In genomic region chr1:153958111-153958960, GRCh38 we compare ENCODE assay signal across 8 cellular contexts. TPM values are rescaled to one million over a fixed set of nuclear protein-coding genes. Genes with fewer than 3 reads are reported as not detected.
DNase-seq lines count a peak whose midpoint lies in the region; ATAC-seq, FAIRE-seq and TF ChIP-seq lines count a peak whose summit lies in the region.

Gene CRTC2 (minus strand): TSS chr1:153958612. CDS start chr1:153958497, 115 bp downstream.

- H3K4me1 ChIP-seq in right atrium auricular region (peaks cover 0 to 69% of the 10 kb centered on the region in 2 donors), psoas muscle (peaks cover 46% of the 10 kb centered on the region)

- H3K9me3 ChIP-seq in right atrium auricular region (no peaks in the 10 kb centered on the region), psoas muscle (no peaks in the 10 kb centered on the region)

- ATAC-seq in GM18502 (IDR thresholded peaks at IDR 0.05; ENCODE audit: poor library complexity, unreplicated experiment) (peak; percentile 77), HG02970 (IDR thresholded peaks at IDR 0.05; ENCODE audit: low FRiP score, unreplicated experiment) (peak; percentile 76), psoas muscle (peak; percentile 85 to 90 (median 88))

- no peak for TF ChIP-seq CTCF in right atrium auricular region (IDR thresholded peaks at IDR 0.05)
- TF ChIP-seq CTCF in psoas muscle (IDR thresholded peaks at IDR 0.05), result no peak

- H3K4me3 ChIP-seq in right atrium auricular region, result peak within 1 kb of the TSS; percentile 79 to 88
- peak within 1 kb of the TSS; percentile 97 for H3K4me3 ChIP-seq in psoas muscle

- no peaks in the 10 kb centered on the region for H3K27me3 ChIP-seq in right atrium auricular region
- H3K27me3 ChIP-seq in psoas muscle (ENCODE audit: insufficient read depth in 3 of 3, low read length in 2 of 3), result no peaks in the 10 kb centered on the region

- H3K27ac ChIP-seq in right atrium auricular region, result peak within 1 kb of the TSS; percentile 94 to 97
- peak within 1 kb of the TSS; percentile 93 for H3K27ac ChIP-seq in psoas muscle

- H3K36me3 ChIP-seq in right atrium auricular region, result peaks cover 32% of the 10 kb centered on the region
- peaks cover 4 to 37% of the 10 kb centered on the region in 2 donors for H3K36me3 ChIP-seq in psoas muscle (ENCODE audit: insufficient read depth in 1 of 2, low read depth in 1 of 2)

- 0 to 1% (median 1%) methylated on average over 66 to 75 of the region's 75 CpGs for WGBS in psoas muscle, 3 donors

- intact Hi-C loops in T-helper 2 cell treated with Interferon-gamma antibody and Interleukin-4, amounts not matched to agents 100 ng/mL and 5 ng/mL, for 36 hours (cut with micrococcal nuclease), result loop anchor here (1.0 to 2.0 kb wide), 7 partner anchors 9 to 231 kb away; partner anchors contain the start of genes CREB3L4, DENND4B, JTB and RPS27
- intact Hi-C loops in psoas muscle (cut with DNase I), result no loop called here

- peak; percentile 100 for DNase-seq in NCI-H187 treated with DMSO at 0.1 percent for 48 hours (lab: John Stamatoyannopoulos, UW)
- peak; percentile 81 to 99 (median 98) for DNase-seq in anterior cingulate cortex (lab: John Stamatoyannopoulos, UW)
- peak; percentile 99 for DNase-seq in right atrium auricular region (ENCODE audit: low spot score)
- peak; percentile 99 for DNase-seq in psoas muscle
- peak; percentile 96 for DNase-seq in urothelium cell line (ENCODE audit: low spot score)

- FAIRE-seq in urothelium cell line (lab: Jason Lieb, UNC), result peak; percentile 77

RNA-seq across cellular contexts. Expression of gene CRTC2, which starts in this region (rescaled TPM):
- 82.9 and 86.6 TPM in 2 replicates for total RNA-seq in T-helper 2 cell treated with Interferon-gamma antibody and Interleukin-4, amounts not matched to agents 100 ng/mL and 5 ng/mL, for 36 hours
- total RNA-seq in right atrium auricular region (10 to 100 TPM; 10.5 to 14.3 TPM), psoas muscle (10 to 100 TPM; 17.0 to 39.0 (median 27.6) TPM)
- 10 to 100 TPM; 31.3 to 54.6 (median 31.3) TPM for polyA plus RNA-seq in psoas muscle

Comparison
In these comparisons a context has a peak if more than half of its experiments do, and no peak if none do; other contexts are left out.
1. Peak in every context shown above with its lines: DNase-seq, ATAC-seq, H3K4me3 ChIP-seq and H3K27ac ChIP-seq.